ENCODE assay signal across 20 cellular contexts in the genomic region with DNA sequence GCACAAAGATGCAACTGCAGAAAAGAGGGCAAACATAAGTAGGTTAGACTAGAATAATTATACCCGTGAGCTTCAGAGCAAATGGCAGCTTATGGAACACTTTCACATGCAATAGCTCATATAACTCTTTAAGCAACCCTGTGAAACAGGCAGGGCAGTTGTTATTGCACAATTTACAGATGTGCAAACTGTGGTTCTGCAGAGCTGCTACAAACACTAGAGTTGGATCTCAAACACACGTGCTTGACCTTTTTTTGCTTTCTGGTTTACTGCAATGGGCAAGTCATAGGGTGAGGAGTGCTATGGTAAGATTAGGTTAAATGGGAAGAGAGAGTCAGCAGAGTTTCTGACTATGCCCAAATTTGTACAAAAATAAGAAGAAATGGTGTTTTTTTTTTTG.
"Had no signal": no experiment of that assay in that cellular context is flagged by ENCODE, and none has a peak within 500 bp of the region (broad histone marks: within the 10 kb centered on the region; RNA-seq: fewer than 3 reads in every experiment).

No MANE protein-coding gene starts in this region.

- H3K4me1 ChIP-seq: colonic mucosa had no signal

- H3K27ac ChIP-seq: colonic mucosa had no signal

- ATAC-seq: activated CD8-positive, alpha-beta memory T cell treated with anti-CD3 and anti-CD28 coated beads, Interleukin-2, amount 10 ng/mL, durations not matched to agents 7 days and 5 days; PC-3; T-helper 17 cell; WTC11 had no signal

- H3K4me3 ChIP-seq: colonic mucosa had no signal

- H3K36me3 ChIP-seq: colonic mucosa had no signal

- H3K9me3 ChIP-seq: colonic mucosa had no signal

- DNase-seq: activated CD4-positive, alpha-beta T cell treated with anti-CD3 and anti-CD28 coated beads, Interleukin-2, amount 10 ng/mL, durations not matched to agents 24 days and 14 days; activated CD4-positive, alpha-beta T cell treated with anti-CD3 and anti-CD28 coated beads, Interleukin-2, amount 50 U/mL, for 48 hours; activated CD4-positive, CD25-positive, alpha-beta regulatory T cell treated with anti-CD3 and anti-CD28 coated beads, Interleukin-2, amount 50 U/mL, for 72 hours; activated CD8-positive, alpha-beta memory T cell treated with anti-CD3 and anti-CD28 coated beads, Interleukin-2, amount 10 ng/mL, durations not matched to agents 7 days and 5 days; activated effector memory CD4-positive, alpha-beta T cell treated with Interleukin-2 at 50 U/mL for 16 hours; activated naive CD4-positive, alpha-beta T cell; activated T-cell treated with anti-CD3 and anti-CD28 coated beads, Interleukin-2, amount 50 U/mL, for 24 hours; caudate nucleus; colonic mucosa; MM.1S; NCI-H1105; NCI-H1436; NCI-H1694 treated with DMSO at 0.1 percent for 48 hours; NCI-H2081; NCI-H510A treated with DMSO at 0.1 percent for 48 hours; PC-3; SHP77; T-helper 17 cell; T-helper 9 cell had no signal

- H3K27me3 ChIP-seq: colonic mucosa had no signal
